9 cellular contexts compared by ENCODE assay signal in the genomic region with DNA sequence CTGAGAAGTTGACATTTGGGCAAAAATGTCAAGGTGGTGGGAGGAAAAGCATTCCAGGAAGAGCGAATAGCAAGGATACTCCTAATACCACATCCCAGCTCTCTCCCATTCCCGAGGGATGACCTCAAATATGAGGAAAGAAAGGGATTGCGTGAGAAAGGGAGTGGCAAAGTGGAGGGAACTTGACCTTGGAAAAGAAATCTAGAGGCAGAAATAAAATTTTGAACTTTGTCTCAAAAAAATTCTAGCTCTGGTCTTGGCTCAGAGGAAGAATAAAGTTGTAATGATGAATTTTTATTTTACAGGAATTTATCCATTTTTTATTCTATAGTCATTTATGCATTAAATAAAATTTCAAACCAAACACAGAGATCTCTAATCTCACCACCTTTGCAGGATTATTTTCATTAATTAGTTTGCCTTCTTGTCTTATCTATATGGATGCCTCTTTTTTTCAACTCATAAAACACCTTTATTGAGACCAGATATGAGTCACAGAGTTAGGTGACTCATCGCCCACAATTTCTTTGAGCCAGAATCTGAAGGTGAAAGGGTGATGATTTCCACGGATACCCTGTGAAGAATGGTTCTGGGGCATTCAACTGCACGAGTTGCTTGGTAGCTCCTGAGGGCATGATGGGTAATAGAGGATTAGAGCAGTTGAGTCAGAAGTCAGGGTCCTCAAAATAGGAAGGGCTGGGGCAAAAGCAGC.
DNase-seq lines count a peak whose midpoint lies in the region; ATAC-seq, FAIRE-seq and TF ChIP-seq lines count a peak whose summit lies in the region.
"Had no signal": no experiment of that assay in that cellular context is flagged by ENCODE, and none has a peak within 500 bp of the region (broad histone marks: within the 10 kb centered on the region; RNA-seq: fewer than 3 reads in every experiment).

No MANE protein-coding gene starts in this region.

- no peak overlapping the region for H3K9ac ChIP-seq in K562 (ENCODE audit: insufficient read depth in 1 of 2, low read depth in 2 of 2, low read length in 2 of 2)

- DNase-seq in stimulated activated naive CD4-positive, alpha-beta T cell treated with Interleukin-2 at 50 U/mL for 16 hours (lab: John Stamatoyannopoulos, UW), result peak; percentile 54
- DNase-seq in stimulated activated naive CD4-positive, alpha-beta T cell (lab: John Stamatoyannopoulos, UW), result no peak
- peak in 4 of 5 experiments; percentile 17 to 89 (median 50) for DNase-seq in T-helper 2 cell
- DNase-seq in K562 (ENCODE audit: extremely low read depth in 1 of 4, low spot score in 3 of 4), result peak in 3 of 4 experiments; percentile 49 to 50 (median 50)
- DNase-seq in stimulated activated CD4-positive, alpha-beta T cell treated with anti-CD3 and anti-CD28 coated beads, TNF-alpha, amount 100 ng/mL, for 1 hour (ENCODE audit: low read depth in 3 of 3, low spot score in 1 of 3), result peak; percentile 22 to 37 (median 29)
- no peak for DNase-seq in nephron progenitor cell
- no peak for DNase-seq in germinal center (ENCODE audit: low spot score)
- DNase-seq: pancreas had no signal

- peaks cover 0 to 16% of the 10 kb centered on the region in 2 experiments; a peak in 3 of 5 replicates for H3K4me1 ChIP-seq in K562 (replicated peaks in 1 of 2; ENCODE audit: control insufficient read depth in 2 of 2, insufficient read depth in 2 of 2, low read length in 2 of 2)
- H3K4me1 ChIP-seq: pancreas had no signal

- TF ChIP-seq EP300 in K562 (IDR thresholded peaks at IDR 0.05; ENCODE audit: low read length), result no peak

- no peaks in the 10 kb centered on the region for H4K20me1 ChIP-seq in K562 (replicated peaks; ENCODE audit: control insufficient read depth, insufficient read depth, low read length)

- no peaks in the 10 kb centered on the region for H3K27me3 Mint-ChIP-seq in nephron progenitor cell (ENCODE audit: low read depth, poor library complexity)

- no peaks in the 10 kb centered on the region for H3K79me2 ChIP-seq in K562 (ENCODE audit: control insufficient read depth, insufficient read depth, low read length)

- H3K36me3 ChIP-seq in K562 (ENCODE audit: control insufficient read depth, insufficient read depth, low read length), result no peaks in the 10 kb centered on the region
- H3K36me3 ChIP-seq: pancreas had no signal

- BruUV-seq in K562 (replicated peaks; lab: Mats Ljungman, UMichigan), result no TSS peak

- in situ Hi-C loops in K562 (cut with MboI), result no loop called here

- H3K4me2 ChIP-seq in K562 (ENCODE audit: insufficient read depth, low read length), result no peak overlapping the region

- POLR2A ChIA-PET in K562 (lab: Yijun Ruan, JAX), result interaction anchor here (0.6 to 0.8 kb wide), 3 partner anchors 16 to 224 kb away, joined by 3 read pairs; no protein-coding TSS in a partner anchor

- H3K4me1 Mint-ChIP-seq in nephron progenitor cell, result no peaks in the 10 kb centered on the region

- intact Hi-C loops in K562 (cut with micrococcal nuclease), result no loop called here

- peak; percentile 65 for FAIRE-seq in K562 (lab: Jason Lieb, UNC)
- FAIRE-seq: pancreas had no signal

- no peak for TF ChIP-seq POLR2A in K562 (conservative IDR thresholded peaks at IDR 0.05)

- peaks cover 11% of the 10 kb centered on the region for H3K9me3 Mint-ChIP-seq in nephron progenitor cell

- peaks cover 4% of the 10 kb centered on the region for H3K36me3 Mint-ChIP-seq in nephron progenitor cell (ENCODE audit: low read depth)

- 18% methylated on average over 6 of the region's 6 CpGs for WGBS in K562 (ENCODE audit: insufficient coverage, low coverage, missing lambda C conversion rate)

- ATAC-seq in K562, result peak; percentile 54; the same call in 2 of the 3 replicates
- ATAC-seq in HG03565 (IDR thresholded peaks at IDR 0.05; ENCODE audit: unreplicated experiment), result no peak

- no peak overlapping the region for H3K4me3 Mint-ChIP-seq in nephron progenitor cell

- H3K27ac ChIP-seq in K562 (ENCODE audit: extremely low read depth, low read depth, low read length), result no peak overlapping the region
- H3K27ac ChIP-seq: pancreas had no signal

- no peaks in the 10 kb centered on the region for H3K9me3 ChIP-seq in K562 (replicated peaks; ENCODE audit: control insufficient read depth, insufficient read depth, low read depth, low read length)
- H3K9me3 ChIP-seq: pancreas had no signal

- TF ChIP-seq CTCF in K562 (IDR thresholded peaks at IDR 0.05 in 2 of 3, conservative IDR thresholded peaks at IDR 0.05 in 1 of 3; ENCODE audit: insufficient read depth in 2 of 3, low read depth in 1 of 3, low read length in 3 of 3) (no peak), nephron progenitor cell (IDR thresholded peaks at IDR 0.05) (no peak)

- no peak overlapping the region for H2AFZ ChIP-seq in K562 (ENCODE audit: low read depth, low read length)

- H3K27ac Mint-ChIP-seq in nephron progenitor cell, result no peak overlapping the region

- H3K9me1 ChIP-seq in K562 (ENCODE audit: control insufficient read depth, insufficient read depth, low read length), result no peaks in the 10 kb centered on the region

- TF ChIP-seq RAD21 in K562 (CRISPR knock-in tag; conservative IDR thresholded peaks at IDR 0.05 in 1 of 2, IDR thresholded peaks at IDR 0.05 in 1 of 2), result no peak

- no peaks in the 10 kb centered on the region for H3K27me3 ChIP-seq in K562 (ENCODE audit: control insufficient read depth in 2 of 2, insufficient read depth in 2 of 2, low read length in 2 of 2)
- H3K27me3 ChIP-seq: pancreas had no signal

- no peak overlapping the region for H3K4me3 ChIP-seq in K562
- H3K4me3 ChIP-seq: pancreas had no signal

- CTCF ChIA-PET in K562 (lab: Yijun Ruan, JAX; ENCODE audit: low intra/inter-chr PET ratio), result no interaction called here

TF ChIP-seq in K562, 482 proteins besides CTCF, POLR2A, EP300 and RAD21 (continues in another document):
- TF ChIP-seq SMARCA4 (IDR thresholded peaks at IDR 0.05) (peak; percentile 71; the same call in 1 of the 2 replicates), ZEB2 (IDR thresholded peaks at IDR 0.05) (peak; percentile 52; the same call in 1 of the 2 replicates), HNRNPLL (IDR thresholded peaks at IDR 0.05; ENCODE audit: low read depth, low read length, poor library complexity, severe bottlenecking) (no peak), JUND (IDR thresholded peaks at IDR 0.05; ENCODE audit: borderline replicate concordance, low read depth, low read length) (peak; percentile 95), JUND (tag; IDR thresholded peaks at IDR 0.05; ENCODE audit: borderline replicate concordance, low read depth, low read length) (peak; percentile 96)
- TF ChIP-seq, protein P1, sequence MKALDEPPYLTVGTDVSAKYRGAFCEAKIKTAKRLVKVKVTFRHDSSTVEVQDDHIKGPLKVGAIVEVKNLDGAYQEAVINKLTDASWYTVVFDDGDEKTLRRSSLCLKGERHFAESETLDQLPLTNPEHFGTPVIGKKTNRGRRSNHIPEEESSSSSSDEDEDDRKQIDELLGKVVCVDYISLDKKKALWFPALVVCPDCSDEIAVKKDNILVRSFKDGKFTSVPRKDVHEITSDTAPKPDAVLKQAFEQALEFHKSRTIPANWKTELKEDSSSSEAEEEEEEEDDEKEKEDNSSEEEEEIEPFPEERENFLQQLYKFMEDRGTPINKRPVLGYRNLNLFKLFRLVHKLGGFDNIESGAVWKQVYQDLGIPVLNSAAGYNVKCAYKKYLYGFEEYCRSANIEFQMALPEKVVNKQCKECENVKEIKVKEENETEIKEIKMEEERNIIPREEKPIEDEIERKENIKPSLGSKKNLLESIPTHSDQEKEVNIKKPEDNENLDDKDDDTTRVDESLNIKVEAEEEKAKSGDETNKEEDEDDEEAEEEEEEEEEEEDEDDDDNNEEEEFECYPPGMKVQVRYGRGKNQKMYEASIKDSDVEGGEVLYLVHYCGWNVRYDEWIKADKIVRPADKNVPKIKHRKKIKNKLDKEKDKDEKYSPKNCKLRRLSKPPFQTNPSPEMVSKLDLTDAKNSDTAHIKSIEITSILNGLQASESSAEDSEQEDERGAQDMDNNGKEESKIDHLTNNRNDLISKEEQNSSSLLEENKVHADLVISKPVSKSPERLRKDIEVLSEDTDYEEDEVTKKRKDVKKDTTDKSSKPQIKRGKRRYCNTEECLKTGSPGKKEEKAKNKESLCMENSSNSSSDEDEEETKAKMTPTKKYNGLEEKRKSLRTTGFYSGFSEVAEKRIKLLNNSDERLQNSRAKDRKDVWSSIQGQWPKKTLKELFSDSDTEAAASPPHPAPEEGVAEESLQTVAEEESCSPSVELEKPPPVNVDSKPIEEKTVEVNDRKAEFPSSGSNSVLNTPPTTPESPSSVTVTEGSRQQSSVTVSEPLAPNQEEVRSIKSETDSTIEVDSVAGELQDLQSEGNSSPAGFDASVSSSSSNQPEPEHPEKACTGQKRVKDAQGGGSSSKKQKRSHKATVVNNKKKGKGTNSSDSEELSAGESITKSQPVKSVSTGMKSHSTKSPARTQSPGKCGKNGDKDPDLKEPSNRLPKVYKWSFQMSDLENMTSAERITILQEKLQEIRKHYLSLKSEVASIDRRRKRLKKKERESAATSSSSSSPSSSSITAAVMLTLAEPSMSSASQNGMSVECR (CRISPR knock-in tag; IDR thresholded peaks at IDR 0.05), result no peak
- TF ChIP-seq, protein P2, sequence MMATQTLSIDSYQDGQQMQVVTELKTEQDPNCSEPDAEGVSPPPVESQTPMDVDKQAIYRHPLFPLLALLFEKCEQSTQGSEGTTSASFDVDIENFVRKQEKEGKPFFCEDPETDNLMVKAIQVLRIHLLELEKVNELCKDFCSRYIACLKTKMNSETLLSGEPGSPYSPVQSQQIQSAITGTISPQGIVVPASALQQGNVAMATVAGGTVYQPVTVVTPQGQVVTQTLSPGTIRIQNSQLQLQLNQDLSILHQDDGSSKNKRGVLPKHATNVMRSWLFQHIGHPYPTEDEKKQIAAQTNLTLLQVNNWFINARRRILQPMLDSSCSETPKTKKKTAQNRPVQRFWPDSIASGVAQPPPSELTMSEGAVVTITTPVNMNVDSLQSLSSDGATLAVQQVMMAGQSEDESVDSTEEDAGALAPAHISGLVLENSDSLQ (IDR thresholded peaks at IDR 0.05), result no peak

Comparison
In these comparisons a context has a peak if more than half of its experiments do, and no peak if none do; other contexts are left out.
1. DNase-seq: peak in stimulated activated naive CD4-positive, alpha-beta T cell treated with Interleukin-2 at 50 U/mL for 16 hours (single experiment), T-helper 2 cell (4 of 5), K562 (3 of 4) and stimulated activated CD4-positive, alpha-beta T cell treated with anti-CD3 and anti-CD28 coated beads, TNF-alpha, amount 100 ng/mL, for 1 hour (3 of 3); none in stimulated activated naive CD4-positive, alpha-beta T cell (0 of 6), nephron progenitor cell (single experiment) and germinal center (single experiment).